1 cellular context compared by ENCODE assay signal in genomic region chr17:42774066-42774750, GRCh38.
TF ChIP-seq lines count a peak whose summit lies in the region.

No MANE protein-coding gene starts in this region.

TF ChIP-seq in IMR-90, 13 proteins besides CTCF, POLR2A, EP300 and RAD21:
- TF ChIP-seq RCOR1 (IDR thresholded peaks at IDR 0.05; ENCODE audit: insufficient replicate concordance, low read length) (no peak), SMC3 (IDR thresholded peaks at IDR 0.05; ENCODE audit: low read depth, low read length) (no peak), MXI1 (IDR thresholded peaks at IDR 0.05; ENCODE audit: borderline replicate concordance, low read depth, low read length) (no peak), NFE2L2 (IDR thresholded peaks at IDR 0.05; ENCODE audit: low read depth, low read length) (no peak), MAZ (IDR thresholded peaks at IDR 0.05; ENCODE audit: borderline replicate concordance, low read depth, low read length) (no peak), FOS (IDR thresholded peaks at IDR 0.05; ENCODE audit: low read depth, low read length) (no peak), CEBPB (IDR thresholded peaks at IDR 0.05; ENCODE audit: low read depth, low read length) (no peak), BHLHE40 (IDR thresholded peaks at IDR 0.05; ENCODE audit: low read depth, low read length) (no peak), MAFK (IDR thresholded peaks at IDR 0.05; ENCODE audit: low read depth, low read length) (no peak), CHD1 (IDR thresholded peaks at IDR 0.05; ENCODE audit: low read depth, low read length) (no peak), RFX5 (IDR thresholded peaks at IDR 0.05; ENCODE audit: low read depth, low read length) (no peak), USF2 (IDR thresholded peaks at IDR 0.05; ENCODE audit: low read depth, low read length) (no peak)
- TF ChIP-seq, protein P1, sequence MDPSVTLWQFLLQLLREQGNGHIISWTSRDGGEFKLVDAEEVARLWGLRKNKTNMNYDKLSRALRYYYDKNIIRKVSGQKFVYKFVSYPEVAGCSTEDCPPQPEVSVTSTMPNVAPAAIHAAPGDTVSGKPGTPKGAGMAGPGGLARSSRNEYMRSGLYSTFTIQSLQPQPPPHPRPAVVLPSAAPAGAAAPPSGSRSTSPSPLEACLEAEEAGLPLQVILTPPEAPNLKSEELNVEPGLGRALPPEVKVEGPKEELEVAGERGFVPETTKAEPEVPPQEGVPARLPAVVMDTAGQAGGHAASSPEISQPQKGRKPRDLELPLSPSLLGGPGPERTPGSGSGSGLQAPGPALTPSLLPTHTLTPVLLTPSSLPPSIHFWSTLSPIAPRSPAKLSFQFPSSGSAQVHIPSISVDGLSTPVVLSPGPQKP (IDR thresholded peaks at IDR 0.05; ENCODE audit: borderline replicate concordance, low read depth, low read length), result no peak
TF ChIP-seq in IMR-90: peak in this region for 0.
